ENCODE assay signal across 10 cellular contexts in the genomic region with DNA sequence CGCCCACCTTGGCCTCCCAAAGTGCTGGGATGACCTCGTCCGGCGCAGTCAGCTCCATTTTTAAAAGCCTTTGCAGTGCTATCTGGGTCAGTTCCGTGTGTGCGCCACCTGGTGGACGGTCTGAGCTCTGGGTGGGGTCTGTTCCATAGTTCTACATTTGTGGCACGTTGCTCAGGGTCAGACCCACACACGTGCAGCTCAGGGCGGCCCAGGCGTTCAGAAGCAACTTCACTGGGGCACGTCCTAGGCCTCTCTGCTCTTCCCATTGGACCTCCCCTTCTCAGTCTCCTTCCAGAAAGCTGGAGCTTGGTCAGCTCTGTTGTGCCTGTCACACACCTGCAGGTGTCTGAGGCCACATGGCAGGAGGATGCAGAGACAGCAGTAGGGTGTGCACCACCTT.
A peak's percentile ranks its signal among the peaks of the same experiment; 100 is the strongest.
DNase-seq lines count a peak whose midpoint lies in the region; ATAC-seq, FAIRE-seq and TF ChIP-seq lines count a peak whose summit lies in the region.
"Had no signal": no experiment of that assay in that cellular context is flagged by ENCODE, and none has a peak within 500 bp of the region (broad histone marks: within the 10 kb centered on the region; RNA-seq: fewer than 3 reads in every experiment).

No MANE protein-coding gene starts in this region.

- WGBS in mammary epithelial cell (ENCODE audit: low coverage, missing lambda C conversion rate), result 40% methylated on average over 11 of the region's 12 CpGs
- WGBS in H1 (ENCODE audit: extremely low coverage in 1 of 2, insufficient coverage in 1 of 2, insufficient read length in 1 of 2, insufficient replicate concordance in 2 of 2, low coverage in 1 of 2, low lambda C conversion rate in 2 of 2, missing lambda C conversion rate in 1 of 2), 2 experiments, result 39% methylated on average over 12 of the region's 12 CpGs; no CpG with 5 or more reads in 1 of the 2 experiments
- 49% methylated on average over 12 of the region's 12 CpGs for WGBS in prostate gland

- H3K9ac ChIP-seq in mammary epithelial cell (ENCODE audit: insufficient read depth, low read length), result no peak overlapping the region
- no peak overlapping the region; a peak in 1 of 7 replicates for H3K9ac ChIP-seq in H1 (replicated peaks in 1 of 4; ENCODE audit: extremely low read depth in 1 of 4, low read depth in 3 of 4, low read length in 3 of 4)

- no peak overlapping the region for H4K8ac ChIP-seq in H1 (ENCODE audit: extremely low read depth, insufficient read depth, low read length)

- H3K9me3 Mint-ChIP-seq in MCF 10A (ENCODE audit: unreplicated experiment), result peaks cover 13% of the 10 kb centered on the region
- peaks cover 9 to 14% of the 10 kb centered on the region in 2 donors for H3K9me3 Mint-ChIP-seq in stimulated activated naive B cell treated with anti-CD40 and anti-IgM and Interleukin-4, amounts not matched to agents 10 μg/mL and 1 μg/mL and 100 μg/mL, for 72 hours

- no peaks in the 10 kb centered on the region for H3K79me1 ChIP-seq in H1 (ENCODE audit: low read depth, low read length)

- H2AK5ac ChIP-seq in H1 (ENCODE audit: low read depth, low read length), result no peak overlapping the region

- intact Hi-C loops in MCF 10A (cut with micrococcal nuclease) (no loop called here), mammary epithelial cell (cut with micrococcal nuclease) (no loop called here), prostate gland (cut with DNase I) (no loop called here)

- H3K36me3 ChIP-seq in mammary epithelial cell (ENCODE audit: insufficient read depth, low read length), result no peaks in the 10 kb centered on the region
- no peaks in the 10 kb centered on the region for H3K36me3 ChIP-seq in H1 (ENCODE audit: control insufficient read depth in 2 of 4, insufficient read depth in 4 of 4, low read length in 3 of 4)
- no peaks in the 10 kb centered on the region for H3K36me3 ChIP-seq in prostate gland
- H3K36me3 ChIP-seq: cardiac muscle cell had no signal

- peaks cover 19% of the 10 kb centered on the region for H3K9me3 ChIP-seq in mammary epithelial cell (replicated peaks; ENCODE audit: insufficient read depth, low read length)
- H3K9me3 ChIP-seq in H1 (ENCODE audit: insufficient read depth in 2 of 2, low read depth in 1 of 2, low read length in 1 of 2), result peaks cover 7 to 14% of the 10 kb centered on the region in 2 experiments; a peak in 3 of 4 replicates
- H3K9me3 ChIP-seq in prostate gland, result no peaks in the 10 kb centered on the region

- no peak for TF ChIP-seq EP300 in H1 (IDR thresholded peaks at IDR 0.05; ENCODE audit: borderline replicate concordance in 1 of 2, low read depth in 2 of 2, low read length in 2 of 2)

- peaks cover 5% of the 10 kb centered on the region for H3K36me3 Mint-ChIP-seq in MCF 10A (ENCODE audit: insufficient read depth, unreplicated experiment)
- peaks cover 0 to 4% of the 10 kb centered on the region in 2 donors for H3K36me3 Mint-ChIP-seq in stimulated activated naive B cell treated with anti-CD40 and anti-IgM and Interleukin-4, amounts not matched to agents 10 μg/mL and 1 μg/mL and 100 μg/mL, for 72 hours

- H2BK5ac ChIP-seq in H1 (ENCODE audit: low read depth, low read length), result no peak overlapping the region

- no peaks in the 10 kb centered on the region for H3K27me3 ChIP-seq in mammary epithelial cell (ENCODE audit: insufficient read depth, low read length)
- H3K27me3 ChIP-seq in H1 (replicated peaks in 1 of 4; ENCODE audit: control insufficient read depth in 3 of 4, extremely low read depth in 1 of 4, insufficient read depth in 3 of 4, low read length in 3 of 4), result no peaks in the 10 kb centered on the region; a peak in 1 of 7 replicates
- H3K27me3 ChIP-seq in prostate gland (replicated peaks; ENCODE audit: insufficient read depth), result peaks cover 3% of the 10 kb centered on the region
- H3K27me3 ChIP-seq: cardiac muscle cell had no signal

- no peak overlapping the region for H2BK20ac ChIP-seq in H1 (ENCODE audit: low read length)

- no peak overlapping the region for H2AFZ ChIP-seq in mammary epithelial cell (ENCODE audit: low read depth, low read length)
- H2AFZ ChIP-seq in H1 (ENCODE audit: low read length), result no peak overlapping the region

- CTCF ChIA-PET in MCF 10A (lab: Yijun Ruan, JAX) (interaction anchor here (1.2 kb wide), 1 partner anchor 42 kb away, joined by 5 read pairs; no protein-coding TSS in a partner anchor), mammary epithelial cell (lab: Charles Lee; ENCODE audit: low non-redundant PET) (no interaction called here), H1 (lab: Charles Lee; ENCODE audit: partially characterized antibody) (interaction anchor here (0.5 to 2.2 kb wide), 50 partner anchors 8 to 880 kb away, joined by 3 to 26 read pairs (median 4); no protein-coding TSS in a partner anchor)

- H3K79me2 ChIP-seq in mammary epithelial cell (ENCODE audit: insufficient read depth, low read length) (no peaks in the 10 kb centered on the region), H1 (ENCODE audit: control insufficient read depth in 1 of 2, insufficient read depth in 2 of 2, low read length in 2 of 2) (no peaks in the 10 kb centered on the region)

- TF ChIP-seq CTCF in MCF 10A (IDR thresholded peaks at IDR 0.05; ENCODE audit: unreplicated experiment), result no peak
- TF ChIP-seq CTCF in mammary epithelial cell (conservative IDR thresholded peaks at IDR 0.05 in 1 of 2, IDR thresholded peaks at IDR 0.05 in 1 of 2; ENCODE audit: extremely low read depth in 1 of 2, insufficient read depth in 1 of 2, low read depth in 1 of 2, low read length in 2 of 2), result peak in 1 of 2 donors; percentile 25
- peak; percentile 69 to 84 (median 78) for TF ChIP-seq CTCF in H1 (IDR thresholded peaks at IDR 0.05; ENCODE audit: control extremely low read depth in 1 of 3, insufficient read depth in 1 of 3, low read depth in 1 of 3, low read length in 3 of 3)
- peak in 1 of 4 experiments; percentile 19 for TF ChIP-seq CTCF in prostate gland (IDR thresholded peaks at IDR 0.05)

- no peak overlapping the region for H3K27ac ChIP-seq in mammary epithelial cell (ENCODE audit: insufficient read depth, low read depth, low read length)
- no peak overlapping the region for H3K27ac ChIP-seq in H1 (ENCODE audit: low read depth, low read length)
- no peak overlapping the region for H3K27ac ChIP-seq in prostate gland
- H3K27ac ChIP-seq: cardiac muscle cell had no signal

- H3K4me1 Mint-ChIP-seq in MCF 10A (ENCODE audit: insufficient read depth, unreplicated experiment), result no peaks in the 10 kb centered on the region
- no peaks in the 10 kb centered on the region for H3K4me1 Mint-ChIP-seq in stimulated activated naive B cell treated with anti-CD40 and anti-IgM and Interleukin-4, amounts not matched to agents 10 μg/mL and 1 μg/mL and 100 μg/mL, for 72 hours

- no peak overlapping the region for H3K4me2 ChIP-seq in mammary epithelial cell (ENCODE audit: insufficient read depth, low read depth, low read length)
- no peak overlapping the region for H3K4me2 ChIP-seq in H1 (ENCODE audit: insufficient read depth in 1 of 2, low read depth in 2 of 2, low read length in 2 of 2)

- FAIRE-seq in H1 (lab: Jason Lieb, UNC), result no peak

- BruUV-seq in MCF 10A (replicated peaks; lab: Mats Ljungman, UMichigan) (no TSS peak), mammary epithelial cell (replicated peaks; lab: Mats Ljungman, UMichigan) (no TSS peak)

- ATAC-seq in stimulated activated naive B cell treated with anti-CD40 and anti-IgM and Interleukin-4, amounts not matched to agents 10 μg/mL and 1 μg/mL and 100 μg/mL, for 72 hours (replicated peaks), result peak; percentile 42 to 54

- peak; percentile 13 for DNase-seq in MCF 10A (ENCODE audit: unreplicated experiment)
- DNase-seq in mammary epithelial cell, result no peak
- peak; percentile 24 for DNase-seq in NCI-H1048 (lab: John Stamatoyannopoulos, UW)
- DNase-seq in H1 (ENCODE audit: low read depth in 1 of 2, low spot score in 2 of 2), result peak; percentile 46 to 88
- DNase-seq in stimulated activated naive B cell treated with anti-CD40 and anti-IgM and Interleukin-4, amounts not matched to agents 10 μg/mL and 1 μg/mL and 100 μg/mL, for 72 hours, result no peak
- DNase-seq in NOMO-1 treated with dmso at 0.1 percent for 144 hours (lab: John Stamatoyannopoulos, UW; ENCODE audit: unreplicated experiment), result no peak
- DNase-seq in DMS114 treated with DMSO at 0.1 percent for 48 hours (lab: John Stamatoyannopoulos, UW; ENCODE audit: unreplicated experiment), result no peak
- DNase-seq in prostate gland (ENCODE audit: low spot score), result no peak
- DNase-seq: naive B cell had no signal

- H2BK120ac ChIP-seq in H1 (replicated peaks; ENCODE audit: low read depth, low read length), result no peak overlapping the region

- no peak overlapping the region for H3K27ac Mint-ChIP-seq in MCF 10A (ENCODE audit: low read depth, unreplicated experiment)
- no peak overlapping the region for H3K27ac Mint-ChIP-seq in stimulated activated naive B cell treated with anti-CD40 and anti-IgM and Interleukin-4, amounts not matched to agents 10 μg/mL and 1 μg/mL and 100 μg/mL, for 72 hours
- H3K27ac Mint-ChIP-seq: naive B cell had no signal

- dilution Hi-C loops in mammary epithelial cell (cut with HindIII; ENCODE audit: low sequenced_read_pairs), result no loop called here

- no peak overlapping the region for H3K14ac ChIP-seq in H1 (ENCODE audit: insufficient read length)

- no peak overlapping the region for H3K18ac ChIP-seq in H1 (ENCODE audit: extremely low read depth, low read length)

- H3K4ac ChIP-seq in H1 (replicated peaks; ENCODE audit: insufficient read length, low read depth, low read length), result no peak overlapping the region

- H3K56ac ChIP-seq in H1 (replicated peaks; ENCODE audit: insufficient read length, low read depth, low read length), result no peak overlapping the region

- no peaks in the 10 kb centered on the region for H4K20me1 ChIP-seq in mammary epithelial cell (ENCODE audit: insufficient read depth, low read length)
- H4K20me1 ChIP-seq in H1 (replicated peaks in 1 of 2; ENCODE audit: control insufficient read depth in 1 of 2, insufficient read depth in 2 of 2, low read length in 2 of 2), result no peaks in the 10 kb centered on the region

- H3K27me3 Mint-ChIP-seq in MCF 10A (ENCODE audit: insufficient read depth, unreplicated experiment), result no peaks in the 10 kb centered on the region
- peaks cover 5% of the 10 kb centered on the region in 2 donors for H3K27me3 Mint-ChIP-seq in stimulated activated naive B cell treated with anti-CD40 and anti-IgM and Interleukin-4, amounts not matched to agents 10 μg/mL and 1 μg/mL and 100 μg/mL, for 72 hours

- no peak overlapping the region for H4K91ac ChIP-seq in H1 (replicated peaks; ENCODE audit: insufficient read length, low read length)

- H3K4me3 ChIP-seq in mammary epithelial cell (replicated peaks in 1 of 3; ENCODE audit: insufficient read depth in 1 of 3, low read depth in 2 of 3, low read length in 3 of 3), result no peak overlapping the region
- no peak overlapping the region for H3K4me3 ChIP-seq in H1 (ENCODE audit: extremely low read depth in 1 of 4, insufficient read depth in 2 of 4, low read depth in 3 of 4, low read length in 4 of 4)
- no peak overlapping the region for H3K4me3 ChIP-seq in prostate gland
- H3K4me3 ChIP-seq: cardiac muscle cell had no signal

- no peak overlapping the region for H2BK15ac ChIP-seq in H1 (ENCODE audit: low read length)

- H3K4me1 ChIP-seq in mammary epithelial cell (ENCODE audit: insufficient read depth, low read length) (no peaks in the 10 kb centered on the region), H1 (replicated peaks in 1 of 4; ENCODE audit: control insufficient read depth in 3 of 4, insufficient read depth in 4 of 4, low read length in 3 of 4) (0 out of 7 replicates have a peak, but pooled peaks cover 0 to 3% (median 0%) of the 10 kb centered on the region in 4 experiments), prostate gland (replicated peaks) (no peaks in the 10 kb centered on the region)

- H2BK12ac ChIP-seq in H1 (ENCODE audit: low read depth, low read length), result no peak overlapping the region; the same call in 1 of the 2 replicates

- no peak overlapping the region for H4K5ac ChIP-seq in H1 (ENCODE audit: insufficient read length, low read depth, low read length)

- H3K4me3 Mint-ChIP-seq in MCF 10A (ENCODE audit: unreplicated experiment), result no peak overlapping the region
- H3K4me3 Mint-ChIP-seq in stimulated activated naive B cell treated with anti-CD40 and anti-IgM and Interleukin-4, amounts not matched to agents 10 μg/mL and 1 μg/mL and 100 μg/mL, for 72 hours, result no peak overlapping the region
- H3K4me3 Mint-ChIP-seq: naive B cell had no signal

- TF ChIP-seq RAD21 in H1 (IDR thresholded peaks at IDR 0.05 in 1 of 2, conservative IDR thresholded peaks at IDR 0.05 in 1 of 2; ENCODE audit: low read depth in 2 of 2, low read length in 2 of 2), result peak; percentile 51 to 64

- in situ Hi-C loops in mammary epithelial cell (cut with MboI; ENCODE audit: low sequenced_read_pairs in 2 of 2), result no loop called here

- H3K23me2 ChIP-seq in H1 (ENCODE audit: low read depth, low read length), result no peaks in the 10 kb centered on the region

- POLR2A ChIA-PET in MCF 10A (lab: Yijun Ruan, JAX), result no interaction called here
- POLR2A ChIA-PET in H1 (lab: Charles Lee; ENCODE audit: partially characterized antibody), result interaction anchor here (0.7 kb wide), 1 partner anchor 48 kb away, joined by 3 read pairs; no protein-coding TSS in a partner anchor

- H3K23ac ChIP-seq in H1 (ENCODE audit: insufficient read length), result no peak overlapping the region

- TF ChIP-seq POLR2A in H1 (IDR thresholded peaks at IDR 0.05; ENCODE audit: control extremely low read depth in 1 of 2, low read depth in 2 of 2, low read length in 2 of 2) (no peak), prostate gland (IDR thresholded peaks at IDR 0.05) (no peak)

Comparison
In these comparisons a context has a peak if more than half of its experiments do, and no peak if none do; other contexts are left out.
1. DNase-seq: peak in MCF 10A (single experiment), NCI-H1048 (single experiment) and H1 (2 of 2); none in mammary epithelial cell (single experiment), stimulated activated naive B cell treated with anti-CD40 and anti-IgM and Interleukin-4, amounts not matched to agents 10 μg/mL and 1 μg/mL and 100 μg/mL, for 72 hours (single experiment), NOMO-1 treated with dmso at 0.1 percent for 144 hours (single experiment), DMS114 treated with DMSO at 0.1 percent for 48 hours (single experiment) and prostate gland (single experiment).